ENCODE assay signal across 1 cellular context in the genomic region with DNA sequence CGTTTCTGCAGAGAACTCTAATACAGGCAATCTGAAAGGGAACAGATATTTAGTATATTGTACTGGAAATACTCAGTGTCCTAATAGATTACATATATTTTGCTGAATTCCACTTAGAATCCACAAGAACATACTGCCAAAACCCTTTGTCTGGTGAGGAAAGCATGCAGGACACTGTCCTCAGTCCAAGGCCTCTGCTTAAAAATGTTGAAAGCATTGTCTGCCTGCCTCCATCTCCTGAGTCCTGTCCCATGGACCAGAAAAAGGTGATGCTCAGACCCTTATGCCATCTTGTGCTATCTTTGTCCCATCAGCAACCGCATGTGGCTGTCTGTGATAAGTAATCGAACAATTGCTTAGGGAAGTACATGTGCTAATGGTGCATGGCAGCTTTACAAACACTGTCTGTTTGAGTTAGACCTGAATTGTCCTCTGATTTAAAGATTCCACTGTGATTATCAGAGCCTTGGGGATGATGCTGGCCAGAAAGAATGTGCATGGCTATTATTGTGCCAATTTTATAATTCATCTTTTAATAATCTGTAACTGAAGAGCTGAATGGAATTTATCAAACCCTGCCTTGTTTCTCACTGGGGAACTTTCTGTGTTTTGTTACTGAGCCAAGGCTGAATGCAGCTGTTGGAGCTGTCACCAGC.
A peak's percentile ranks its signal among the peaks of the same experiment; 100 is the strongest.
TF ChIP-seq lines count a peak whose summit lies in the region.

No MANE protein-coding gene starts in this region.

TF ChIP-seq in SK-N-SH, 30 proteins besides CTCF, POLR2A, EP300 and RAD21 (continued from another document):
- TF ChIP-seq IRF3 (IDR thresholded peaks at IDR 0.05; ENCODE audit: low read depth, low read length) (no peak), PBX3 (IDR thresholded peaks at IDR 0.05) (peak; percentile 98), RXRA (IDR thresholded peaks at IDR 0.05; ENCODE audit: borderline replicate concordance, low read depth) (peak; percentile 85; the same call in 1 of the 2 replicates), EZH2phosphoT487 (IDR thresholded peaks at IDR 0.05; ENCODE audit: borderline replicate concordance, low read depth) (no peak), FOSL2 (IDR thresholded peaks at IDR 0.05; ENCODE audit: borderline replicate concordance, low read depth) (peak; percentile 88), RCOR1 (IDR thresholded peaks at IDR 0.05; ENCODE audit: low read length) (peak; percentile 95), REST (IDR thresholded peaks at IDR 0.05; ENCODE audit: low read depth, low read length) (no peak), CHD2 (IDR thresholded peaks at IDR 0.05; ENCODE audit: low read length, partially characterized antibody) (no peak), SMC3 (IDR thresholded peaks at IDR 0.05; ENCODE audit: low read depth, low read length) (no peak), FOXM1 (IDR thresholded peaks at IDR 0.05; ENCODE audit: low read depth) (peak; percentile 86; the same call in 1 of the 2 replicates), JUND (IDR thresholded peaks at IDR 0.05) (peak; percentile 98)
- TF ChIP-seq, protein P1, sequence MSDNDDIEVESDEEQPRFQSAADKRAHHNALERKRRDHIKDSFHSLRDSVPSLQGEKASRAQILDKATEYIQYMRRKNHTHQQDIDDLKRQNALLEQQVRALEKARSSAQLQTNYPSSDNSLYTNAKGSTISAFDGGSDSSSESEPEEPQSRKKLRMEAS (IDR thresholded peaks at IDR 0.05; ENCODE audit: low read depth), result 0 out of 2 replicates have a peak, but pooled peaks have one; percentile 51
